In genomic region chr12:47801904-47802246, GRCh38 we compare ENCODE assay signal across 10 cellular contexts. TPM values are rescaled to one million over a fixed set of nuclear protein-coding genes. Genes with fewer than 3 reads are reported as not detected.
DNase-seq lines count a peak whose midpoint lies in the region; ATAC-seq, FAIRE-seq and TF ChIP-seq lines count a peak whose summit lies in the region.
"Had no signal": no experiment of that assay in that cellular context is flagged by ENCODE, and none has a peak within 500 bp of the region (broad histone marks: within the 10 kb centered on the region; RNA-seq: fewer than 3 reads in every experiment).

No MANE protein-coding gene starts in this region.

- H3K79me2 ChIP-seq in endothelial cell of umbilical vein (ENCODE audit: control insufficient read depth, insufficient read depth, low read length): peaks cover 91% of the 10 kb centered on the region

- H3K27ac Mint-ChIP-seq in Caco-2 (ENCODE audit: unreplicated experiment): peak overlapping the region; percentile 23

- no peaks in the 10 kb centered on the region for H3K27me3 Mint-ChIP-seq in Caco-2 (ENCODE audit: insufficient read depth, unreplicated experiment)

- TF ChIP-seq CTCF in Caco-2 (IDR thresholded peaks at IDR 0.05; ENCODE audit: insufficient read depth in 1 of 2, low read depth in 1 of 2, low read length in 1 of 2, severe bottlenecking in 1 of 2, unreplicated experiment in 1 of 2) (no peak), endothelial cell of umbilical vein (IDR thresholded peaks at IDR 0.05; ENCODE audit: extremely low read depth in 1 of 2, insufficient read depth in 1 of 2, low read depth in 1 of 2, low read length in 2 of 2) (no peak), sigmoid colon (IDR thresholded peaks at IDR 0.05) (no peak), foreskin fibroblast (IDR thresholded peaks at IDR 0.05; ENCODE audit: low read depth, low read length) (no peak)

- H3K9ac ChIP-seq in endothelial cell of umbilical vein (replicated peaks; ENCODE audit: extremely low read depth, insufficient read depth, low read length): peak overlapping the region; percentile 10

- no peak overlapping the region for H2AFZ ChIP-seq in endothelial cell of umbilical vein (ENCODE audit: low read depth, low read length)

- POLR2A ChIA-PET in Caco-2 (lab: Charles Lee): no interaction called here
- POLR2A ChIA-PET in endothelial cell of umbilical vein (lab: Charles Lee): interaction anchor here (1.2 to 1.8 kb wide), 3 partner anchors 11 to 37 kb away, joined by 3 to 9 read pairs (median 4); no protein-coding TSS in a partner anchor

- 64 to 77% methylated on average over 9 of the region's 9 CpGs for WGBS in sigmoid colon, 2 donors

- H4K20me1 ChIP-seq in endothelial cell of umbilical vein (replicated peaks; ENCODE audit: control insufficient read depth, extremely low read depth, insufficient read depth, low read length): peaks cover 6% of the 10 kb centered on the region

- no peaks in the 10 kb centered on the region for H3K4me1 ChIP-seq in Caco-2
- peaks cover 60% of the 10 kb centered on the region for H3K4me1 ChIP-seq in endothelial cell of umbilical vein (ENCODE audit: control insufficient read depth, extremely low read depth, insufficient read depth, low read length)
- H3K4me1 ChIP-seq in sigmoid colon: peaks cover 0 to 91% (median 90%) of the 10 kb centered on the region in 4 donors

- no peak for TF ChIP-seq POLR2A in endothelial cell of umbilical vein (IDR thresholded peaks at IDR 0.05; ENCODE audit: low read depth, low read length)
- no peak for TF ChIP-seq POLR2A in sigmoid colon (IDR thresholded peaks at IDR 0.05)

- TF ChIP-seq EP300 in sigmoid colon (IDR thresholded peaks at IDR 0.05): no peak

- H3K9me3 ChIP-seq in Caco-2: no peaks in the 10 kb centered on the region
- H3K9me3 ChIP-seq in endothelial cell of umbilical vein (replicated peaks; ENCODE audit: control insufficient read depth, insufficient read depth, low read length): no peaks in the 10 kb centered on the region
- no peaks in the 10 kb centered on the region for H3K9me3 ChIP-seq in sigmoid colon

- H3K4me2 ChIP-seq in endothelial cell of umbilical vein (ENCODE audit: insufficient read depth, low read length): peak overlapping the region; percentile 8

- no peak for ATAC-seq in GM18858 (IDR thresholded peaks at IDR 0.05; ENCODE audit: unreplicated experiment)
- ATAC-seq: activated CD4-positive, CD25-positive, alpha-beta regulatory T cell treated with anti-CD3 and anti-CD28 coated beads, Interleukin-2, amount 50 U/mL, for 24 hours had no signal

- H3K36me3 Mint-ChIP-seq in Caco-2 (ENCODE audit: insufficient read depth, unreplicated experiment): peaks cover 22% of the 10 kb centered on the region

- CTCF ChIA-PET in Caco-2 (lab: Charles Lee) (interaction anchor here (0.6 to 3.9 kb wide), 7 partner anchors 9 to 103 kb away, joined by 3 to 26 read pairs (median 4); partner anchors contain the start of gene VDR), endothelial cell of umbilical vein (lab: Charles Lee) (interaction anchor here (0.7 to 15.8 kb wide), 19 partner anchors 9 to 816 kb away, joined by 3 to 427 read pairs (median 5); partner anchors contain the start of genes RAPGEF3 and SLC48A1)

- BruUV-seq in Caco-2 (replicated peaks; lab: Mats Ljungman, UMichigan) (no TSS peak), endothelial cell of umbilical vein (replicated peaks; lab: Mats Ljungman, UMichigan) (no TSS peak)

- dilution Hi-C loops in endothelial cell of umbilical vein (cut with MboI; ENCODE audit: extremely low pct_ligation_motif_present, low sequenced_read_pairs): no loop called here

- H3K4me3 Mint-ChIP-seq in Caco-2 (ENCODE audit: unreplicated experiment): no peak overlapping the region

- no peak overlapping the region for H3K27ac ChIP-seq in endothelial cell of umbilical vein (ENCODE audit: insufficient read depth, low read depth, low read length)
- peak overlapping the region; percentile 69 to 99 (median 98) for H3K27ac ChIP-seq in sigmoid colon

- H3K9me3 Mint-ChIP-seq in Caco-2 (ENCODE audit: unreplicated experiment): no peaks in the 10 kb centered on the region

- H3K36me3 ChIP-seq in Caco-2 (ENCODE audit: control insufficient read depth, insufficient read depth, low read length) (peaks cover 3% of the 10 kb centered on the region; the same call in 1 of the 2 replicates), endothelial cell of umbilical vein (ENCODE audit: control insufficient read depth in 2 of 2, extremely low read depth in 1 of 2, insufficient read depth in 2 of 2, low read length in 2 of 2) (peaks cover 22 to 37% of the 10 kb centered on the region in 2 experiments), sigmoid colon (peaks cover under 1 to 20% (median 18%) of the 10 kb centered on the region in 4 donors)

- no peak overlapping the region for H3K4me3 ChIP-seq in Caco-2 (ENCODE audit: low read depth, low read length)
- H3K4me3 ChIP-seq in endothelial cell of umbilical vein (replicated peaks in 1 of 3; ENCODE audit: insufficient read depth in 1 of 3, low read depth in 1 of 3, low read length in 3 of 3): no peak overlapping the region
- H3K4me3 ChIP-seq in sigmoid colon: no peak overlapping the region
- no peak overlapping the region for H3K4me3 ChIP-seq in foreskin fibroblast (ENCODE audit: low read depth in 1 of 2, low read length in 2 of 2)

- no peaks in the 10 kb centered on the region for H3K9me1 ChIP-seq in endothelial cell of umbilical vein (replicated peaks; ENCODE audit: control insufficient read depth, extremely low read depth, insufficient read depth, low read length)

- H3K4me1 Mint-ChIP-seq in Caco-2 (ENCODE audit: low read depth, unreplicated experiment): no peaks in the 10 kb centered on the region

- FAIRE-seq in endothelial cell of umbilical vein (lab: Jason Lieb, UNC): no peak
- FAIRE-seq: H54 had no signal

- H3K27me3 ChIP-seq in Caco-2 (replicated peaks; ENCODE audit: control insufficient read depth, insufficient read depth, low read length) (no peaks in the 10 kb centered on the region), endothelial cell of umbilical vein (ENCODE audit: control insufficient read depth in 2 of 2, insufficient read depth in 2 of 2, low read length in 2 of 2) (no peaks in the 10 kb centered on the region), sigmoid colon (no peaks in the 10 kb centered on the region)

- intact Hi-C loops in Caco-2 (cut with micrococcal nuclease; ENCODE audit: unreplicated experiment): loop anchor here (1.0 kb wide), 1 partner anchor 36 kb away; no protein-coding TSS in a partner anchor
- intact Hi-C loops in endothelial cell of umbilical vein (cut with micrococcal nuclease): loop anchor here (1.0 kb wide), 3 partner anchors 7 to 35 kb away; no protein-coding TSS in a partner anchor
- intact Hi-C loops in sigmoid colon (cut with DNase I): no loop called here

- DNase-seq in Caco-2 (no peak), UCSD-AML1 (lab: John Stamatoyannopoulos, UW; ENCODE audit: unreplicated experiment) (peak; percentile 55), endothelial cell of umbilical vein (ENCODE audit: low read depth, low spot score) (peak; percentile 48), sigmoid colon (no peak), CD1c-positive myeloid dendritic cell (ENCODE audit: extremely low spot score) (no peak), foreskin fibroblast (no peak), HuH-7 (ENCODE audit: low spot score) (no peak)

TF ChIP-seq in endothelial cell of umbilical vein, 7 proteins besides CTCF, POLR2A, EP300 and RAD21:
- TF ChIP-seq FOS (IDR thresholded peaks at IDR 0.05; ENCODE audit: borderline replicate concordance, insufficient read depth, low read length): no peak
- TF ChIP-seq POLR2AphosphoS5 (IDR thresholded peaks at IDR 0.05; ENCODE audit: insufficient read depth, low read depth, low read length): peak; percentile 22

RNA-seq across cellular contexts. Expression of gene HDAC7, which starts 17.8 kb away (rescaled TPM):
- total RNA-seq in Caco-2 (2022) (71.2 and 71.9 TPM in 2 replicates), endothelial cell of umbilical vein (249 and 252 TPM in 2 replicates), sigmoid colon (10 to 100 TPM; 45.3 to 79.2 (median 53.1) TPM)
- polyA plus RNA-seq in endothelial cell of umbilical vein (119 and 122 TPM in 2 replicates), sigmoid colon (10 to 100 TPM in 2 of 3 donors, 1 to 10 TPM in 1; 6.5 to 44.8 (median 16.8) TPM)
- 101 and 125 TPM in 2 replicates for polyA plus RNA-seq in endothelial cell of umbilical vein (2011; cell fraction: cytosol; rRNA removed)
- 462 and 531 TPM in 2 replicates for polyA plus RNA-seq in endothelial cell of umbilical vein (2011; cell fraction: nucleus; rRNA removed)
- polyA plus RNA-seq in endothelial cell of umbilical vein (2012): 105 and 119 TPM in 2 replicates
- polyA minus RNA-seq in endothelial cell of umbilical vein: 81.4 and 95.8 TPM in 2 replicates
- 25.6 TPM for polyA minus RNA-seq in endothelial cell of umbilical vein (2011; cell fraction: cytosol; rRNA and poly(A)+ RNA removed)
- polyA minus RNA-seq in endothelial cell of umbilical vein (2011; cell fraction: nucleus; rRNA and poly(A)+ RNA removed): 127 and 192 TPM in 2 replicates

RNA-seq across cellular contexts. Expression of gene SLC48A1, which starts 28.8 kb away (rescaled TPM):
- 34.3 and 37.5 TPM in 2 replicates for total RNA-seq in Caco-2 (2022)
- total RNA-seq in endothelial cell of umbilical vein: 17.9 and 20.3 TPM in 2 replicates
- 17.3 and 19.8 TPM in 2 replicates for polyA plus RNA-seq in endothelial cell of umbilical vein
- 13.0 and 14.1 TPM in 2 replicates for polyA plus RNA-seq in endothelial cell of umbilical vein (2011; cell fraction: cytosol; rRNA removed)
- polyA plus RNA-seq in endothelial cell of umbilical vein (2011; cell fraction: nucleus; rRNA removed): 21.7 and 24.5 TPM in 2 replicates
- polyA plus RNA-seq in endothelial cell of umbilical vein (2012): 14.7 and 19.3 TPM in 2 replicates
- 14.9 and 20.7 TPM in 2 replicates for polyA minus RNA-seq in endothelial cell of umbilical vein
- polyA minus RNA-seq in endothelial cell of umbilical vein (2011; cell fraction: cytosol; rRNA and poly(A)+ RNA removed): 18.2 TPM
- polyA minus RNA-seq in endothelial cell of umbilical vein (2011; cell fraction: nucleus; rRNA and poly(A)+ RNA removed): 7.0 and 7.5 TPM in 2 replicates
- total RNA-seq in sigmoid colon: 10 to 100 TPM; 30.3 to 46.6 (median 32.2) TPM
- 10 to 100 TPM in 2 of 3 donors, 1 to 10 TPM in 1; 6.9 to 14.2 (median 12.0) TPM for polyA plus RNA-seq in sigmoid colon

RNA-seq across cellular contexts. Expression of gene RAPGEF3, which starts 43.2 kb away (rescaled TPM):
- total RNA-seq in Caco-2 (2022): 1.2 and 2.3 TPM in 2 replicates
- total RNA-seq in endothelial cell of umbilical vein: 53.6 and 55.1 TPM in 2 replicates
- 30.8 and 34.5 TPM in 2 replicates for polyA plus RNA-seq in endothelial cell of umbilical vein
- polyA plus RNA-seq in endothelial cell of umbilical vein (2011; cell fraction: cytosol; rRNA removed): 14.4 and 18.3 TPM in 2 replicates
- polyA plus RNA-seq in endothelial cell of umbilical vein (2011; cell fraction: nucleus; rRNA removed): 171 and 207 TPM in 2 replicates
- polyA plus RNA-seq in endothelial cell of umbilical vein (2012): 29.7 and 38.7 TPM in 2 replicates
- polyA minus RNA-seq in endothelial cell of umbilical vein: 34.0 and 42.1 TPM in 2 replicates
- 3.3 TPM for polyA minus RNA-seq in endothelial cell of umbilical vein (2011; cell fraction: cytosol; rRNA and poly(A)+ RNA removed)
- polyA minus RNA-seq in endothelial cell of umbilical vein (2011; cell fraction: nucleus; rRNA and poly(A)+ RNA removed): 57.3 and 65.6 TPM in 2 replicates
- total RNA-seq in sigmoid colon: 10 to 100 TPM; 13.8 to 36.8 (median 14.6) TPM
- polyA plus RNA-seq in sigmoid colon: 10 to 100 TPM in 1 of 3 donors, 1 to 10 TPM in 2; 3.9 to 16.2 (median 4.2) TPM

Comparison
In these comparisons a context has a peak if more than half of its experiments do, and no peak if none do; other contexts are left out.
1. DNase-seq: peak in UCSD-AML1 (single experiment) and endothelial cell of umbilical vein (single experiment); none in Caco-2 (0 of 2), sigmoid colon (single experiment), CD1c-positive myeloid dendritic cell (single experiment), foreskin fibroblast (0 of 2) and HuH-7 (single experiment).